Comparison of ENCODE assay signal across 8 cellular contexts in the genomic region with DNA sequence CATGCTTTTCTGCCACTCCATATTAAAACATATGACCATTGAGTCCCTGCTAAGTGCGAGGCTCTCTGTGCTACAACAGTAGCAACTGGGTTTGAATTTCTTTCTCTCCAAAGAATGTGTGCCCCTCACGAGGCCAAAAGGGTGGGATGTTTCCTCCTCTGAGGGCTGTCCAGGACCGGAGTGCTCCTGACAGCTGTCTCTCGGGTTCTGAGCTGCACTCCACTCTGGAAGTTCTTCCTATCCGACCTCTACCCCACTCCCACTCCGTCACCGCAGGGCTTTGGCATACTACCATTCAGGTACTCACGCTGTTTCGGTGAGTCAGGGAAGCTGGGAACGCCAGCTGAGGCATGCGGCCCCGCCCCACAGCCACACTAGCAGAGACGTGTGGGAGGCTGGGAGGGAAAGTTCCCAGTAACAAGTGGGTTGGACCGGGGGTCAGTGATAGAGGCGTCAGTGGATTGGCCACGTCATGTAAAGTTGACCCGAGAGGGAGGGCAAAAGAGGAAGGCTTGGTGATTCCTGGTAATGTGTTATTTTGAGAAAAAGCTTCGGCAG. TPM values are rescaled to one million over a fixed set of nuclear protein-coding genes. Genes with fewer than 3 reads are reported as not detected.
A peak's percentile ranks its signal among the peaks of the same experiment; 100 is the strongest.
DNase-seq lines count a peak whose midpoint lies in the region; ATAC-seq and TF ChIP-seq lines count a peak whose summit lies in the region.

No MANE protein-coding gene starts in this region.

- peak; percentile 99 for DNase-seq in ACHN
- DNase-seq in GM20000 (ENCODE audit: low spot score): peak; percentile 74
- peak; percentile 99 for DNase-seq in NCI-H226
- peak; percentile 87 for DNase-seq in activated CD4-positive, alpha-beta T cell treated with anti-CD3 and anti-CD28 coated beads for 48 hours
- DNase-seq in lung (ENCODE audit: low spot score): peak; percentile 93
- DNase-seq in stimulated activated CD4-positive, alpha-beta T cell treated with anti-CD3 and anti-CD28 coated beads, TNF-alpha, amount 100 ng/mL, for 4 hours (ENCODE audit: low read depth in 3 of 3): peak; percentile 54 to 66 (median 58)
- DNase-seq in NCI-H1436 treated with DMSO at 0.1 percent for 48 hours (lab: John Stamatoyannopoulos, UW): no peak

- H3K4me1 ChIP-seq in ectodermal cell (ENCODE audit: control insufficient read depth, insufficient read depth, low read length): peaks cover 18% of the 10 kb centered on the region
- peaks cover 6 to 28% of the 10 kb centered on the region in 2 donors for H3K4me1 ChIP-seq in lung (ENCODE audit: control insufficient read depth in 2 of 2, insufficient read depth in 2 of 2, low read length in 2 of 2)

- WGBS in ectodermal cell, 2 experiments: 8 to 10% methylated on average over 18 of the region's 18 CpGs
- 8 to 18% methylated on average over 18 of the region's 18 CpGs for WGBS in lung, 2 donors

- H3K4me3 ChIP-seq in ectodermal cell (ENCODE audit: insufficient read depth, low read depth, low read length): peak overlapping the region; percentile 57
- peak overlapping the region; percentile 55 for H3K4me3 ChIP-seq in lung

- ATAC-seq in lung (ENCODE audit: insufficient read depth, low FRiP score): peak; percentile 83

- H3K27ac ChIP-seq in ectodermal cell (ENCODE audit: insufficient read depth, low read depth, low read length, poor library complexity, severe bottlenecking) (no peak overlapping the region), lung (ENCODE audit: low read depth in 1 of 2, low read length in 1 of 2) (peak overlapping the region; percentile 93 to 99)

- H3K27me3 ChIP-seq in ectodermal cell (ENCODE audit: control insufficient read depth, insufficient read depth, low read length, poor library complexity, severe bottlenecking): peaks cover 9% of the 10 kb centered on the region
- H3K27me3 ChIP-seq in lung (ENCODE audit: control insufficient read depth, insufficient read depth): no peaks in the 10 kb centered on the region

- TF ChIP-seq CTCF in GM20000 (IDR thresholded peaks at IDR 0.05; ENCODE audit: extremely low read depth, missing control alignments) (no peak), lung (IDR thresholded peaks at IDR 0.05; ENCODE audit: control extremely low read depth, extremely low read depth) (no peak)

- H3K9me3 ChIP-seq in ectodermal cell (ENCODE audit: control insufficient read depth, low read length): no peaks in the 10 kb centered on the region
- no peaks in the 10 kb centered on the region for H3K9me3 ChIP-seq in lung (ENCODE audit: control insufficient read depth in 2 of 2, insufficient read depth in 1 of 2, low read length in 1 of 2)

- in situ Hi-C loops in ACHN (cut with HindIII; ENCODE audit: low pct_ligation_motif_present, low pct_unique_long_range_greater_than_20kb, low sequenced_read_pairs): no loop called here

- H3K36me3 ChIP-seq in ectodermal cell (ENCODE audit: control insufficient read depth, insufficient read depth, low read length) (no peaks in the 10 kb centered on the region), lung (ENCODE audit: control insufficient read depth in 2 of 2, insufficient read depth in 2 of 2, low read length in 2 of 2) (peaks cover 10 to 27% of the 10 kb centered on the region in 2 donors)

RNA-seq across cellular contexts. Expression of a gene that starts 0.7 kb away (rescaled TPM):
- polyA plus RNA-seq in ectodermal cell (2013, experiment 1 of 4): 43.3 TPM
- polyA plus RNA-seq in ectodermal cell (2013, experiment 2 of 4): 37.1 TPM
- 37.1 TPM for polyA plus RNA-seq in ectodermal cell (2013, experiment 3 of 4)
- polyA plus RNA-seq in ectodermal cell (2013, experiment 4 of 4): 36.9 TPM
- total RNA-seq in lung: 10 to 100 TPM; 26.3 to 60.3 TPM
- polyA plus RNA-seq in lung: 100 to 1,000 TPM in 1 of 2 donors, 10 to 100 TPM in 1; 76.6 to 114 TPM

RNA-seq across cellular contexts. Expression of a gene that starts 5.4 kb away (rescaled TPM):
- 50.7 TPM for polyA plus RNA-seq in ectodermal cell (2013, experiment 1 of 4)
- polyA plus RNA-seq in ectodermal cell (2013, experiment 2 of 4): 43.9 TPM
- polyA plus RNA-seq in ectodermal cell (2013, experiment 3 of 4): 77.0 TPM
- 83.1 TPM for polyA plus RNA-seq in ectodermal cell (2013, experiment 4 of 4)
- 10 to 100 TPM; 33.7 to 99.6 TPM for total RNA-seq in lung
- 100 to 1,000 TPM; 166 to 491 TPM for polyA plus RNA-seq in lung

RNA-seq across cellular contexts. Expression of a gene that starts 7.3 kb away (rescaled TPM):
- polyA plus RNA-seq in ectodermal cell (2013, experiment 1 of 4): 2.1 TPM
- polyA plus RNA-seq in ectodermal cell (2013, experiment 2 of 4): 2.9 TPM
- 2.2 TPM for polyA plus RNA-seq in ectodermal cell (2013, experiment 3 of 4)
- 2.9 TPM for polyA plus RNA-seq in ectodermal cell (2013, experiment 4 of 4)
- 100 to 1,000 TPM; 111 to 202 TPM for total RNA-seq in lung
- 100 to 1,000 TPM; 149 to 187 TPM for polyA plus RNA-seq in lung

RNA-seq across cellular contexts. Expression of a gene that starts 38.2 kb away (rescaled TPM):
- polyA plus RNA-seq in ectodermal cell (2013, experiment 1 of 4): 127 TPM
- 122 TPM for polyA plus RNA-seq in ectodermal cell (2013, experiment 2 of 4)
- polyA plus RNA-seq in ectodermal cell (2013, experiment 3 of 4): 136 TPM
- 141 TPM for polyA plus RNA-seq in ectodermal cell (2013, experiment 4 of 4)
- total RNA-seq in lung: 100 to 1,000 TPM in 1 of 2 donors, 10 to 100 TPM in 1; 58.2 to 162 TPM
- polyA plus RNA-seq in lung: 100 to 1,000 TPM; 218 to 592 TPM

RNA-seq across cellular contexts. Expression of a gene that starts 38.7 kb away (rescaled TPM):
- polyA plus RNA-seq in ectodermal cell (2013, experiment 1 of 4): 13.7 TPM
- 15.0 TPM for polyA plus RNA-seq in ectodermal cell (2013, experiment 2 of 4)
- polyA plus RNA-seq in ectodermal cell (2013, experiment 3 of 4): 10.9 TPM
- 12.3 TPM for polyA plus RNA-seq in ectodermal cell (2013, experiment 4 of 4)
- under 1 TPM; 0.60 to 0.71 TPM for total RNA-seq in lung
- under 1 TPM; 0.26 to 0.31 TPM for polyA plus RNA-seq in lung
